17 cellular contexts compared by ENCODE assay signal in genomic region chrX:136731207-136731782, GRCh38. TPM values are rescaled to one million over a fixed set of nuclear protein-coding genes. Genes with fewer than 3 reads are reported as not detected.
DNase-seq lines count a peak whose midpoint lies in the region; ATAC-seq and TF ChIP-seq lines count a peak whose summit lies in the region.
"Had no signal": no experiment of that assay in that cellular context is flagged by ENCODE, and none has a peak within 500 bp of the region (broad histone marks: within the 10 kb centered on the region; RNA-seq: fewer than 3 reads in every experiment).

No MANE protein-coding gene starts in this region.

- peak overlapping the region; percentile 81 for H3K27ac Mint-ChIP-seq in activated CD4-positive, alpha-beta T cell treated with anti-CD3 and anti-CD28 coated beads for 36 hours
- peak overlapping the region; percentile 86 for H3K27ac Mint-ChIP-seq in activated CD8-positive, alpha-beta T cell treated with anti-CD3 and anti-CD28 coated beads for 36 hours
- H3K27ac Mint-ChIP-seq in dendritic cell treated with granulocyte-macrophage colony-stimulating factor and Interleukin-4, amounts not matched to agents 40 ng/mL and 50 ng/mL, for 4 days: peak overlapping the region; percentile 61
- H3K27ac Mint-ChIP-seq: GM23338 had no signal

- peak; percentile 76 for ATAC-seq in activated CD4-positive, alpha-beta T cell treated with anti-CD3 and anti-CD28 coated beads for 36 hours
- ATAC-seq in activated CD8-positive, alpha-beta T cell treated with anti-CD3 and anti-CD28 coated beads for 36 hours: peak; percentile 68
- ATAC-seq: GM23338; left lung; naive thymus-derived CD8-positive, alpha-beta T cell had no signal

- no peak for TF ChIP-seq CTCF in activated CD8-positive, alpha-beta T cell treated with anti-CD3 and anti-CD28 coated beads for 36 hours (IDR thresholded peaks at IDR 0.05)

- POLR2A ChIA-PET in activated CD4-positive, alpha-beta T cell treated with anti-CD3 and anti-CD28 coated beads for 36 hours (lab: Charles Lee): interaction anchor here (0.6 kb wide), 1 partner anchor 49 kb away, joined by 3 read pairs; the partner anchor contains the start of gene ARHGEF6
- POLR2A ChIA-PET in activated CD8-positive, alpha-beta T cell treated with anti-CD3 and anti-CD28 coated beads for 36 hours (lab: Charles Lee): interaction anchor here (1.1 kb wide), 2 partner anchors 20 to 137 kb away, joined by 3 to 4 read pairs; no protein-coding TSS in a partner anchor

- H3K36me3 Mint-ChIP-seq in activated CD4-positive, alpha-beta T cell treated with anti-CD3 and anti-CD28 coated beads for 36 hours (ENCODE audit: low read depth): peaks cover 30% of the 10 kb centered on the region
- peaks cover 34% of the 10 kb centered on the region for H3K36me3 Mint-ChIP-seq in activated CD8-positive, alpha-beta T cell treated with anti-CD3 and anti-CD28 coated beads for 36 hours (ENCODE audit: low read depth)
- peaks cover 43% of the 10 kb centered on the region for H3K36me3 Mint-ChIP-seq in dendritic cell treated with granulocyte-macrophage colony-stimulating factor and Interleukin-4, amounts not matched to agents 40 ng/mL and 50 ng/mL, for 4 days (ENCODE audit: low read depth)

- H3K4me1 Mint-ChIP-seq in activated CD4-positive, alpha-beta T cell treated with anti-CD3 and anti-CD28 coated beads for 36 hours: peaks cover 64% of the 10 kb centered on the region
- peaks cover 61% of the 10 kb centered on the region for H3K4me1 Mint-ChIP-seq in activated CD8-positive, alpha-beta T cell treated with anti-CD3 and anti-CD28 coated beads for 36 hours (ENCODE audit: low read depth)
- peaks cover 22% of the 10 kb centered on the region for H3K4me1 Mint-ChIP-seq in dendritic cell treated with granulocyte-macrophage colony-stimulating factor and Interleukin-4, amounts not matched to agents 40 ng/mL and 50 ng/mL, for 4 days (ENCODE audit: low read depth)

- no peaks in the 10 kb centered on the region for H3K27me3 ChIP-seq in skeletal muscle tissue (ENCODE audit: control insufficient read depth in 3 of 3, insufficient read depth in 3 of 3, low read length in 3 of 3)
- H3K27me3 ChIP-seq: esophagus muscularis mucosa had no signal

- no peaks in the 10 kb centered on the region for H3K27me3 Mint-ChIP-seq in activated CD4-positive, alpha-beta T cell treated with anti-CD3 and anti-CD28 coated beads for 36 hours
- H3K27me3 Mint-ChIP-seq in activated CD8-positive, alpha-beta T cell treated with anti-CD3 and anti-CD28 coated beads for 36 hours: no peaks in the 10 kb centered on the region
- no peaks in the 10 kb centered on the region for H3K27me3 Mint-ChIP-seq in dendritic cell treated with granulocyte-macrophage colony-stimulating factor and Interleukin-4, amounts not matched to agents 40 ng/mL and 50 ng/mL, for 4 days
- H3K27me3 Mint-ChIP-seq: naive thymus-derived CD8-positive, alpha-beta T cell had no signal

- peak overlapping the region; percentile 73 for H3K27ac ChIP-seq in skeletal muscle tissue (ENCODE audit: low read depth, low read length)
- H3K27ac ChIP-seq: esophagus muscularis mucosa, left lung had no signal

- H3K36me3 ChIP-seq in skeletal muscle tissue (ENCODE audit: control insufficient read depth in 3 of 3, insufficient read depth in 3 of 3, low read length in 3 of 3): peaks cover 0 to 4% (median 0%) of the 10 kb centered on the region in 3 donors
- H3K36me3 ChIP-seq: left lung had no signal

- intact Hi-C loops in activated CD4-positive, alpha-beta T cell treated with anti-CD3 and anti-CD28 coated beads for 36 hours (cut with DNase I, micrococcal nuclease): loop anchor here in 1 of 2 experiments (2.0 to 5.0 kb wide), 2 partner anchors 16 to 36 kb away; no protein-coding TSS in a partner anchor
- intact Hi-C loops in activated CD8-positive, alpha-beta T cell treated with anti-CD3 and anti-CD28 coated beads for 36 hours (cut with micrococcal nuclease): no loop called here
- intact Hi-C loops in dendritic cell treated with granulocyte-macrophage colony-stimulating factor and Interleukin-4, amounts not matched to agents 40 ng/mL and 50 ng/mL, for 4 days (cut with micrococcal nuclease): no loop called here

- no peaks in the 10 kb centered on the region for H3K9me3 Mint-ChIP-seq in activated CD4-positive, alpha-beta T cell treated with anti-CD3 and anti-CD28 coated beads for 36 hours (ENCODE audit: low read depth)
- H3K9me3 Mint-ChIP-seq in activated CD8-positive, alpha-beta T cell treated with anti-CD3 and anti-CD28 coated beads for 36 hours: peaks cover 4% of the 10 kb centered on the region
- no peaks in the 10 kb centered on the region for H3K9me3 Mint-ChIP-seq in dendritic cell treated with granulocyte-macrophage colony-stimulating factor and Interleukin-4, amounts not matched to agents 40 ng/mL and 50 ng/mL, for 4 days
- H3K9me3 Mint-ChIP-seq: GM23338; naive thymus-derived CD8-positive, alpha-beta T cell had no signal

- peak overlapping the region; percentile 36 for H3K4me3 Mint-ChIP-seq in activated CD4-positive, alpha-beta T cell treated with anti-CD3 and anti-CD28 coated beads for 36 hours
- H3K4me3 Mint-ChIP-seq in activated CD8-positive, alpha-beta T cell treated with anti-CD3 and anti-CD28 coated beads for 36 hours: peak overlapping the region; percentile 39
- H3K4me3 Mint-ChIP-seq in dendritic cell treated with granulocyte-macrophage colony-stimulating factor and Interleukin-4, amounts not matched to agents 40 ng/mL and 50 ng/mL, for 4 days: no peak overlapping the region
- H3K4me3 Mint-ChIP-seq: GM23338; naive thymus-derived CD8-positive, alpha-beta T cell had no signal

- H3K4me1 ChIP-seq in skeletal muscle tissue (ENCODE audit: control insufficient read depth in 3 of 3, insufficient read depth in 3 of 3, low read length in 3 of 3): peaks cover 3 to 12% (median 4%) of the 10 kb centered on the region in 3 donors
- H3K4me1 ChIP-seq: left lung had no signal

- no peaks in the 10 kb centered on the region for H3K9me3 ChIP-seq in skeletal muscle tissue (ENCODE audit: control insufficient read depth in 3 of 3, low read length in 3 of 3)
- H3K9me3 ChIP-seq: esophagus muscularis mucosa, left lung had no signal

- peak overlapping the region in 2 of 3 donors; percentile 10 to 16 for H3K9ac ChIP-seq in skeletal muscle tissue (ENCODE audit: low read depth in 1 of 3, low read length in 3 of 3)

- H3K4me3 ChIP-seq in skeletal muscle tissue (ENCODE audit: low read length in 3 of 3): no peak overlapping the region
- H3K4me3 ChIP-seq: esophagus muscularis mucosa, GM23338, left lung had no signal

- CTCF ChIA-PET in activated CD4-positive, alpha-beta T cell treated with anti-CD3 and anti-CD28 coated beads for 36 hours (lab: Charles Lee): no interaction called here
- CTCF ChIA-PET in activated CD8-positive, alpha-beta T cell treated with anti-CD3 and anti-CD28 coated beads for 36 hours (lab: Charles Lee): interaction anchor here (0.8 to 1.4 kb wide), 2 partner anchors 21 to 35 kb away, joined by 3 to 5 read pairs; no protein-coding TSS in a partner anchor

- DNase-seq in activated CD4-positive, alpha-beta T cell treated with anti-CD3 and anti-CD28 coated beads for 36 hours: peak; percentile 49
- no peak for DNase-seq in activated CD4-positive, alpha-beta T cell treated with anti-CD3 and anti-CD28 coated beads, Interleukin-2, amount 50 U/mL, for 1 hour
- peak; percentile 55 for DNase-seq in activated CD8-positive, alpha-beta T cell treated with anti-CD3 and anti-CD28 coated beads for 36 hours
- DNase-seq in middle frontal gyrus (ENCODE audit: extremely low spot score, low spot score) (no peak), Ammon's horn (ENCODE audit: low spot score) (no peak), activated gamma-delta T cell treated with Interleukin-2 at 50 U/mL for 16 hours (no peak)
- DNase-seq: COR-L47; cortex of kidney; left lung; MM.1S; naive thymus-derived CD8-positive, alpha-beta T cell; NCI-H2029 treated with DMSO at 0.1 percent for 48 hours; NCI-H748 treated with DMSO at 0.1 percent for 48 hours had no signal

RNA-seq across cellular contexts. Expression of gene ARHGEF6, which starts 49.4 kb away (rescaled TPM):
- total RNA-seq in activated CD4-positive, alpha-beta T cell treated with anti-CD3 and anti-CD28 coated beads for 36 hours: 10 to 100 TPM; 44.5 to 53.6 TPM
- total RNA-seq in activated CD8-positive, alpha-beta T cell treated with anti-CD3 and anti-CD28 coated beads for 36 hours: 10 to 100 TPM; 45.7 to 45.8 TPM
- 25.6 TPM for total RNA-seq in skeletal muscle tissue

Comparison
In these comparisons a context has a peak if more than half of its experiments do, and no peak if none do; other contexts are left out.
1. DNase-seq: peak in activated CD4-positive, alpha-beta T cell treated with anti-CD3 and anti-CD28 coated beads for 36 hours (single experiment) and activated CD8-positive, alpha-beta T cell treated with anti-CD3 and anti-CD28 coated beads for 36 hours (single experiment); none in activated CD4-positive, alpha-beta T cell treated with anti-CD3 and anti-CD28 coated beads, Interleukin-2, amount 50 U/mL, for 1 hour (single experiment), middle frontal gyrus (single experiment), Ammon's horn (single experiment) and activated gamma-delta T cell treated with Interleukin-2 at 50 U/mL for 16 hours (single experiment).
2. Peak in every context shown above with its lines, with median percentiles within 50 percentile points of each other: H3K27ac Mint-ChIP-seq.